In genomic region chr18:51255694-51256093, GRCh38 we compare ENCODE assay signal across 22 cellular contexts.
"Had no signal": no experiment of that assay in that cellular context is flagged by ENCODE, and none has a peak within 500 bp of the region (broad histone marks: within the 10 kb centered on the region; RNA-seq: fewer than 3 reads in every experiment).

No MANE protein-coding gene starts in this region.

- H3K27me3 ChIP-seq: neural progenitor cell, sigmoid colon, testis, vagina had no signal

- H3K4me2 ChIP-seq: neural progenitor cell had no signal

- H3K4me1 ChIP-seq: lower lobe of right lung, sigmoid colon, vagina had no signal

- ATAC-seq: activated T-cell treated with anti-CD3 and anti-CD28 coated beads, Interleukin-2, amount 50 U/mL, for 72 hours; esophagus mucosa; lower lobe of right lung; naive thymus-derived CD8-positive, alpha-beta T cell; T-helper 17 cell had no signal

- H3K4me3 ChIP-seq: lower lobe of right lung, neural progenitor cell, sigmoid colon, testis, vagina had no signal

- H3K36me3 ChIP-seq: lower lobe of right lung, neural progenitor cell, sigmoid colon, vagina had no signal

- DNase-seq: activated CD4-positive, alpha-beta memory T cell treated with anti-CD3 and anti-CD28 coated beads for 36 hours; activated CD4-positive, alpha-beta T cell treated with anti-CD3 and anti-CD28 coated beads for 48 hours; activated effector memory CD4-positive, alpha-beta T cell treated with Interleukin-2 at 50 U/mL for 16 hours; activated naive CD4-positive, alpha-beta T cell treated with anti-CD3 and anti-CD28 coated beads for 36 hours; activated naive CD8-positive, alpha-beta T cell treated with anti-CD3 and anti-CD28 coated beads, Interleukin-2, amount 10 ng/mL, durations not matched to agents 7 days and 5 days; activated T-cell treated with anti-CD3 and anti-CD28 coated beads, Interleukin-2, amount 50 U/mL, for 72 hours; caudate nucleus; dermis blood vessel endothelial cell; effector CD8-positive, alpha-beta T cell; foreskin fibroblast; kidney; lower lobe of right lung; naive thymus-derived CD8-positive, alpha-beta T cell; retina; sigmoid colon; stimulated activated CD4-positive, alpha-beta T cell treated with anti-CD3 and anti-CD28 coated beads, Interleukin-2, amount 100 ng/mL, for 48 hours; stimulated activated naive CD4-positive, alpha-beta T cell; T-helper 17 cell; testis had no signal

- H3K9ac ChIP-seq: neural progenitor cell had no signal

- H2AFZ ChIP-seq: neural progenitor cell had no signal

- H3K27ac ChIP-seq: lower lobe of right lung, neural progenitor cell, sigmoid colon, testis, vagina had no signal

- H3K9me3 ChIP-seq: lower lobe of right lung, sigmoid colon, testis, vagina had no signal
